Comparison of ENCODE assay signal across 8 cellular contexts in genomic region chr21:10273794-10274338, GRCh38.
DNase-seq lines count a peak whose midpoint lies in the region; ATAC-seq and TF ChIP-seq lines count a peak whose summit lies in the region.
"Not testable (repeated sequence)": the region's sequence is repeated elsewhere in the genome, so short reads cannot be mapped to it uniquely, and the experiment has no call there.

No MANE protein-coding gene starts in this region.

- 70 to 71% methylated on average over 3 of the region's 3 CpGs for WGBS in lung, 2 donors

- H3K36me3 ChIP-seq in lung (ENCODE audit: control insufficient read depth in 2 of 2, insufficient read depth in 2 of 2, low read length in 2 of 2) = not testable (repeated sequence)

- not testable (repeated sequence) for H3K27ac Mint-ChIP-seq in HFFc6; activated CD4-positive, alpha-beta T cell treated with anti-CD3 and anti-CD28 coated beads, Interleukin-2, amount 10 ng/mL, durations not matched to agents 7 days and 5 days

- H3K27ac ChIP-seq in lung (ENCODE audit: low read depth in 1 of 2, low read length in 1 of 2) = not testable (repeated sequence)

- DNase-seq in G401 (ENCODE audit: low spot score) (peak; percentile 0), HFFc6 (peak; percentile 0), astrocyte of the spinal cord (ENCODE audit: low read depth, low spot score) (peak; percentile 0), glomerular visceral epithelial cell (ENCODE audit: extremely low spot score) (peak; percentile 6), lung (ENCODE audit: low spot score) (peak; percentile 18)
- peak; percentile 20 for DNase-seq in activated CD4-positive, alpha-beta T cell treated with anti-CD3 and anti-CD28 coated beads, Interleukin-2, amount 10 ng/mL, durations not matched to agents 7 days and 5 days
- peak; percentile 10 for DNase-seq in stimulated activated naive CD8-positive, alpha-beta T cell treated with anti-CD3 and anti-CD28 coated beads, Interleukin-15, Interleukin-2, amounts not matched to agents 100 U/mL and 50 U/mL, for 24 hours

- H3K9me3 Mint-ChIP-seq in HFFc6 = peaks cover 20% of the 10 kb centered on the region
- H3K9me3 Mint-ChIP-seq in activated CD4-positive, alpha-beta T cell treated with anti-CD3 and anti-CD28 coated beads, Interleukin-2, amount 10 ng/mL, durations not matched to agents 7 days and 5 days = peaks cover 10% of the 10 kb centered on the region

- in situ Hi-C loops in G401 (cut with HindIII; ENCODE audit: low sequenced_read_pairs); astrocyte of the spinal cord (cut with HindIII; ENCODE audit: low sequenced_read_pairs): not testable (repeated sequence)

- not testable (repeated sequence) for H3K36me3 Mint-ChIP-seq in HFFc6 (ENCODE audit: low read depth); activated CD4-positive, alpha-beta T cell treated with anti-CD3 and anti-CD28 coated beads, Interleukin-2, amount 10 ng/mL, durations not matched to agents 7 days and 5 days (ENCODE audit: low read depth)

- POLR2A ChIA-PET in activated CD4-positive, alpha-beta T cell treated with anti-CD3 and anti-CD28 coated beads, Interleukin-2, amount 10 ng/mL, durations not matched to agents 7 days and 5 days (lab: Charles Lee) = not testable (repeated sequence)

- TF ChIP-seq CTCF in HFFc6 (IDR thresholded peaks at IDR 0.05); astrocyte of the spinal cord (IDR thresholded peaks at IDR 0.05; ENCODE audit: low read depth, low read length); lung (IDR thresholded peaks at IDR 0.05; ENCODE audit: control extremely low read depth, extremely low read depth): not testable (repeated sequence)

- H3K4me3 Mint-ChIP-seq in HFFc6; activated CD4-positive, alpha-beta T cell treated with anti-CD3 and anti-CD28 coated beads, Interleukin-2, amount 10 ng/mL, durations not matched to agents 7 days and 5 days: not testable (repeated sequence)

- not testable (repeated sequence) for H3K4me1 ChIP-seq in lung (ENCODE audit: control insufficient read depth in 2 of 2, insufficient read depth in 2 of 2, low read length in 2 of 2)

- not testable (repeated sequence) for H3K27me3 ChIP-seq in lung (ENCODE audit: control insufficient read depth, insufficient read depth)

- not testable (repeated sequence) for H3K4me1 Mint-ChIP-seq in HFFc6 (ENCODE audit: low read depth); activated CD4-positive, alpha-beta T cell treated with anti-CD3 and anti-CD28 coated beads, Interleukin-2, amount 10 ng/mL, durations not matched to agents 7 days and 5 days

- H3K4me3 ChIP-seq in astrocyte of the spinal cord (ENCODE audit: low read depth, low read length); lung: not testable (repeated sequence)

- H3K9me3 ChIP-seq in lung (ENCODE audit: control insufficient read depth in 2 of 2, insufficient read depth in 1 of 2, low read length in 1 of 2) = not testable (repeated sequence)

- peak; percentile 70 for ATAC-seq in HG03442 (IDR thresholded peaks at IDR 0.05; ENCODE audit: unreplicated experiment)
- ATAC-seq in lung (ENCODE audit: insufficient read depth, low FRiP score) = not testable (repeated sequence)
- peak; percentile 59 for ATAC-seq in stimulated activated naive CD8-positive, alpha-beta T cell treated with anti-CD3 and anti-CD28 coated beads, Interleukin-15, Interleukin-2, amounts not matched to agents 100 U/mL and 50 U/mL, for 24 hours

- not testable (repeated sequence) for H3K27me3 Mint-ChIP-seq in HFFc6 (ENCODE audit: insufficient read depth); activated CD4-positive, alpha-beta T cell treated with anti-CD3 and anti-CD28 coated beads, Interleukin-2, amount 10 ng/mL, durations not matched to agents 7 days and 5 days

- CTCF ChIA-PET in activated CD4-positive, alpha-beta T cell treated with anti-CD3 and anti-CD28 coated beads, Interleukin-2, amount 10 ng/mL, durations not matched to agents 7 days and 5 days (lab: Charles Lee) = not testable (repeated sequence)
